8 cellular contexts compared by ENCODE assay signal in the genomic region with DNA sequence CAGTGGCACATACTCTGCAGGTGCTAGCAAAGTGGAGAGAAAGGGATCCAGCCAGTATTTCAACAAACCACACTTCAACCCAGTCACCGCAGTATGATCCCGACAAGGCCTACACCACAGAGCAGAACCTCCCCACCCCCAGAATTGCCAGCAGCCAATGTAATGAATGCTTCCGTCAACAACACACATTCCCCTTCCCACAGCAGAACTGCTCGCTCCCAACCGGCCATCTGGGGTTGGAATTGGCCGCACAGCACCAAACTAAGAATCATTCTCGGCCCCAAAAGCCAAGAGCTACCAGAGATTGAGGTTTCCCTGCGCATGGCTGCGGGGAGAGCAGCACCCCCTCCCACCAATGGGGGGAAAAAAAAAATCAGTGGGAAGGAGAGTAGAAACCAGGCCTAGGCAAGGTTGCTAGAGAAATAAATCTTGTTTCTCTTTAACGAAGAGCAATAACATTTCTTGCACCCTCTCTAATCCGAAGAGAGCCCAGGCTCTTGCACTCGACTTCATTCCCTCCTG. TPM values are rescaled to one million over a fixed set of nuclear protein-coding genes. Genes with fewer than 3 reads are reported as not detected.
DNase-seq lines count a peak whose midpoint lies in the region; ATAC-seq and TF ChIP-seq lines count a peak whose summit lies in the region.

No MANE protein-coding gene starts in this region.

- H3K9me3 ChIP-seq in subcutaneous abdominal adipose tissue (ENCODE audit: control insufficient read depth in 5 of 5, low read length in 5 of 5) = no peaks in the 10 kb centered on the region

- peaks cover 3% of the 10 kb centered on the region for H3K27me3 Mint-ChIP-seq in activated CD8-positive, alpha-beta T cell treated with anti-CD3 and anti-CD28 coated beads, Interleukin-2, amount 10 ng/mL, durations not matched to agents 7 days and 5 days (ENCODE audit: low read depth)

- H3K27me3 ChIP-seq in subcutaneous abdominal adipose tissue (ENCODE audit: control insufficient read depth in 5 of 5, insufficient read depth in 4 of 5, low read length in 5 of 5) = no peaks in the 10 kb centered on the region

- no peak for TF ChIP-seq CTCF in epithelial cell of proximal tubule (conservative IDR thresholded peaks at IDR 0.05; ENCODE audit: low read depth, low read length)

- H3K36me3 Mint-ChIP-seq in activated CD8-positive, alpha-beta T cell treated with anti-CD3 and anti-CD28 coated beads, Interleukin-2, amount 10 ng/mL, durations not matched to agents 7 days and 5 days (ENCODE audit: low read depth) = peaks cover 29% of the 10 kb centered on the region

- H3K27ac ChIP-seq in subcutaneous abdominal adipose tissue (ENCODE audit: low read depth, low read length) = peak overlapping the region; percentile 97

- POLR2A ChIA-PET in activated CD8-positive, alpha-beta T cell treated with anti-CD3 and anti-CD28 coated beads, Interleukin-2, amount 10 ng/mL, durations not matched to agents 7 days and 5 days (lab: Charles Lee) = interaction anchor here (0.7 to 2.0 kb wide), 4 partner anchors 24 to 1499 kb away, joined by 3 to 12 read pairs (median 7); no protein-coding TSS in a partner anchor

- no peaks in the 10 kb centered on the region for H3K9me3 Mint-ChIP-seq in activated CD8-positive, alpha-beta T cell treated with anti-CD3 and anti-CD28 coated beads, Interleukin-2, amount 10 ng/mL, durations not matched to agents 7 days and 5 days (ENCODE audit: insufficient read depth)

- H3K4me3 Mint-ChIP-seq in activated CD8-positive, alpha-beta T cell treated with anti-CD3 and anti-CD28 coated beads, Interleukin-2, amount 10 ng/mL, durations not matched to agents 7 days and 5 days = peak overlapping the region; percentile 95

- H3K36me3 ChIP-seq in subcutaneous abdominal adipose tissue (ENCODE audit: control insufficient read depth in 5 of 5, insufficient read depth in 5 of 5, low read length in 5 of 5) = no peaks in the 10 kb centered on the region

- H3K4me3 ChIP-seq in epithelial cell of proximal tubule (ENCODE audit: low read depth, low read length) (peak overlapping the region; percentile 78), subcutaneous abdominal adipose tissue (ENCODE audit: low read depth in 1 of 5, low read length in 5 of 5) (peak overlapping the region; percentile 92 to 97 (median 96))

- ATAC-seq in activated CD8-positive, alpha-beta T cell treated with anti-CD3 and anti-CD28 coated beads, Interleukin-2, amount 10 ng/mL, durations not matched to agents 7 days and 5 days = no peak
- ATAC-seq in GM21737 (IDR thresholded peaks at IDR 0.05; ENCODE audit: unreplicated experiment) = no peak

- H3K4me1 Mint-ChIP-seq in activated CD8-positive, alpha-beta T cell treated with anti-CD3 and anti-CD28 coated beads, Interleukin-2, amount 10 ng/mL, durations not matched to agents 7 days and 5 days (ENCODE audit: low read depth) = peaks cover 55% of the 10 kb centered on the region

- peak overlapping the region; percentile 87 to 99 (median 98) for H3K9ac ChIP-seq in subcutaneous abdominal adipose tissue (ENCODE audit: low read length in 5 of 5)

- H3K27ac Mint-ChIP-seq in activated CD8-positive, alpha-beta T cell treated with anti-CD3 and anti-CD28 coated beads, Interleukin-2, amount 10 ng/mL, durations not matched to agents 7 days and 5 days = peak overlapping the region; percentile 90

- DNase-seq in AG08395 (ENCODE audit: low spot score) = peak; percentile 65
- peak; percentile 8 for DNase-seq in GM19238 (ENCODE audit: insufficient read length, low spot score)
- peak; percentile 40 for DNase-seq in NCI-H446 treated with DMSO at 0.1 percent for 48 hours (lab: John Stamatoyannopoulos, UW)
- DNase-seq in activated CD8-positive, alpha-beta T cell treated with anti-CD3 and anti-CD28 coated beads, Interleukin-2, amount 10 ng/mL, durations not matched to agents 7 days and 5 days = peak; percentile 47
- peak; percentile 56 for DNase-seq in epithelial cell of proximal tubule (ENCODE audit: low read depth)
- peak; percentile 22 for DNase-seq in midbrain (lab: John Stamatoyannopoulos, UW)

- H3K4me1 ChIP-seq in subcutaneous abdominal adipose tissue (ENCODE audit: control insufficient read depth in 5 of 5, insufficient read depth in 5 of 5, low read length in 5 of 5) = peaks cover 1 to 47% (median 44%) of the 10 kb centered on the region in 5 donors

- CTCF ChIA-PET in activated CD8-positive, alpha-beta T cell treated with anti-CD3 and anti-CD28 coated beads, Interleukin-2, amount 10 ng/mL, durations not matched to agents 7 days and 5 days (lab: Charles Lee) = interaction anchor here (1.1 to 4.0 kb wide), 8 partner anchors 10 to 31 kb away, joined by 4 to 17 read pairs (median 7); no protein-coding TSS in a partner anchor

RNA-seq across cellular contexts. Expression of gene WASL, which starts 1.1 kb away (rescaled TPM):
- 1 to 10 TPM; 7.5 to 7.6 TPM for total RNA-seq in activated CD8-positive, alpha-beta T cell treated with anti-CD3 and anti-CD28 coated beads, Interleukin-2, amount 10 ng/mL, durations not matched to agents 7 days and 5 days
- 15.6 and 20.4 TPM in 2 replicates for total RNA-seq in epithelial cell of proximal tubule

Comparison
In these comparisons a context has a peak if more than half of its experiments do, and no peak if none do; other contexts are left out.
1. DNase-seq: peak in every context shown above with its lines; median percentile 65 in AG08395; 56 in epithelial cell of proximal tubule; 47 in activated CD8-positive, alpha-beta T cell treated with anti-CD3 and anti-CD28 coated beads, Interleukin-2, amount 10 ng/mL, durations not matched to agents 7 days and 5 days; 40 in NCI-H446 treated with DMSO at 0.1 percent for 48 hours; 22 in midbrain; 8 in GM19238.